In genomic region chr15:76201536-76202255, GRCh38 we compare ENCODE assay signal across 24 cellular contexts.
DNase-seq lines count a peak whose midpoint lies in the region; ATAC-seq, FAIRE-seq and TF ChIP-seq lines count a peak whose summit lies in the region.
"Had no signal": no experiment of that assay in that cellular context is flagged by ENCODE, and none has a peak within 500 bp of the region (broad histone marks: within the 10 kb centered on the region; RNA-seq: fewer than 3 reads in every experiment).

No MANE protein-coding gene starts in this region.

- DNase-seq in activated CD4-positive, CD25-positive, alpha-beta regulatory T cell treated with anti-CD3 and anti-CD28 coated beads, Interleukin-2, amount 50 U/mL, for 72 hours = peak; percentile 18
- no peak for DNase-seq in activated CD4-positive, CD25-positive, alpha-beta regulatory T cell (lab: John Stamatoyannopoulos, UW)
- no peak for DNase-seq in RWPE1 (ENCODE audit: low spot score)
- DNase-seq in islet precursor cell = peak; percentile 43
- peak; percentile 17 for DNase-seq in stimulated activated CD8-positive, alpha-beta memory T cell treated with anti-CD3 and anti-CD28 coated beads, Interleukin-4, amount 100 ng/mL, for 48 hours
- DNase-seq in GM19239 (ENCODE audit: insufficient read length, low spot score) = no peak
- no peak for DNase-seq in NCI-H2107 treated with DMSO at 0.1 percent for 48 hours (lab: John Stamatoyannopoulos, UW; ENCODE audit: unreplicated experiment)
- DNase-seq: ACHN; CD4-positive, alpha-beta T cell; COR-L47; DMS 273 treated with DMSO at 0.1 percent for 48 hours; DMS79 treated with DMSO at 0.1 percent for 48 hours; NCI-H1417; NCI-H1694 treated with DMSO at 0.1 percent for 48 hours; NCI-H2081 treated with DMSO at 0.1 percent for 48 hours; NCI-H446; NCI-H526; OCI-M1; Right ventricle myocardium superior had no signal

- no peak for FAIRE-seq in GM19239 (lab: Jason Lieb, UNC)
- FAIRE-seq: RCC 7860 had no signal

- POLR2A ChIA-PET in RWPE1 (lab: Yijun Ruan, JAX; ENCODE audit: low non-redundant PET) = no interaction called here

- no peak for TF ChIP-seq CTCF in RWPE1 (conservative IDR thresholded peaks at IDR 0.05; ENCODE audit: low read depth)

- ATAC-seq in HG02973 (IDR thresholded peaks at IDR 0.05; ENCODE audit: unreplicated experiment) = no peak
- ATAC-seq: GM23338 had no signal

- H3K27ac ChIP-seq in RWPE1 = peak overlapping the region; percentile 99
- H3K27ac ChIP-seq: 22Rv1, BLaER1 had no signal

- CTCF ChIA-PET in RWPE1 (lab: Yijun Ruan, JAX) = interaction anchor here (0.5 to 0.8 kb wide), 2 partner anchors 11 to 24 kb away, joined by 3 to 4 read pairs; no protein-coding TSS in a partner anchor

Comparison
In these comparisons a context has a peak if more than half of its experiments do, and no peak if none do; other contexts are left out.
1. DNase-seq: peak in activated CD4-positive, CD25-positive, alpha-beta regulatory T cell treated with anti-CD3 and anti-CD28 coated beads, Interleukin-2, amount 50 U/mL, for 72 hours (single experiment), islet precursor cell (single experiment) and stimulated activated CD8-positive, alpha-beta memory T cell treated with anti-CD3 and anti-CD28 coated beads, Interleukin-4, amount 100 ng/mL, for 48 hours (single experiment); none in activated CD4-positive, CD25-positive, alpha-beta regulatory T cell (0 of 4), RWPE1 (single experiment), GM19239 (single experiment) and NCI-H2107 treated with DMSO at 0.1 percent for 48 hours (single experiment).